In the genomic region with DNA sequence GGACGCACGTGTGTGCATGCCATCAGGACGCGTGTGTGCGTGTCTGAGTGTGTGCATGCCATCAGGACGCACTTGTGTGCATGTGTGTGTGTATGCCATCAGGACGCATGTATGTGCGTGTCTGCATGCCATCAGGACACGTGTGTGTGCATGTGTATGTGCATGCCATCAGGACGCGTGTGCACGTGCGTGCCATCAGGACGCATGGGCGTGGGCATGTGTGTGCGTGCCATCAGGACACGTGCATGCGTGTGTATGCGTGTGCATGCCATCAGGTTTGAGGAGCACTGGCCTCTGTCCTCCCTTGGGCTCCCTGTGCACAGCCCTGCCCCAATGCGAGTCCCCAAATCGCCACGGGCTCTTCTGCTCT, we compare ENCODE assay signal across 18 cellular contexts. TPM values are rescaled to one million over a fixed set of nuclear protein-coding genes. Genes with fewer than 3 reads are reported as not detected.
DNase-seq lines count a peak whose midpoint lies in the region; ATAC-seq, FAIRE-seq and TF ChIP-seq lines count a peak whose summit lies in the region.
"Had no signal": no experiment of that assay in that cellular context is flagged by ENCODE, and none has a peak within 500 bp of the region (broad histone marks: within the 10 kb centered on the region; RNA-seq: fewer than 3 reads in every experiment).

No MANE protein-coding gene starts in this region.

- no peaks in the 10 kb centered on the region for H3K9me3 Mint-ChIP-seq in nephron progenitor cell
- H3K9me3 Mint-ChIP-seq: HFFc6 had no signal

- H3K27ac Mint-ChIP-seq in nephron progenitor cell: peak overlapping the region; percentile 48

- no peaks in the 10 kb centered on the region for H3K9me3 ChIP-seq in effector memory CD4-positive, alpha-beta T cell (ENCODE audit: control insufficient read depth, low read length)
- H3K9me3 ChIP-seq: SK-N-SH had no signal

- H3K4me3 ChIP-seq in effector memory CD4-positive, alpha-beta T cell (ENCODE audit: insufficient read depth, low read depth, low read length, poor library complexity, severe bottlenecking): no peak overlapping the region
- H3K4me3 ChIP-seq: GM23248 had no signal

- peak overlapping the region; percentile 67 for H3K27ac ChIP-seq in RWPE1
- no peak overlapping the region for H3K27ac ChIP-seq in effector memory CD4-positive, alpha-beta T cell (ENCODE audit: insufficient read depth, low read length, poor library complexity, severe bottlenecking)
- H3K27ac ChIP-seq: GM23248 had no signal

- H3K36me3 Mint-ChIP-seq in nephron progenitor cell (ENCODE audit: low read depth): peaks cover 60% of the 10 kb centered on the region

- POLR2A ChIA-PET in RWPE1 (lab: Yijun Ruan, JAX; ENCODE audit: low non-redundant PET): no interaction called here

- no peak for ATAC-seq in GM19455 (IDR thresholded peaks at IDR 0.05; ENCODE audit: unreplicated experiment)

- H3K27me3 Mint-ChIP-seq in nephron progenitor cell (ENCODE audit: low read depth, poor library complexity): no peaks in the 10 kb centered on the region
- H3K27me3 Mint-ChIP-seq: CD4-positive, alpha-beta memory T cell had no signal

- peak; percentile 47; the same call in 1 of the 2 replicates for TF ChIP-seq POLR2A in GM12891 (IDR thresholded peaks at IDR 0.05; ENCODE audit: low read depth, low read length)

- H3K4me3 Mint-ChIP-seq in nephron progenitor cell: no peak overlapping the region
- H3K4me3 Mint-ChIP-seq: HFFc6 had no signal

- peaks cover 56% of the 10 kb centered on the region for H3K36me3 ChIP-seq in effector memory CD4-positive, alpha-beta T cell (ENCODE audit: control insufficient read depth, insufficient read depth, low read length)

- DNase-seq in GM12891 (ENCODE audit: insufficient read length, low spot score): no peak
- DNase-seq in RWPE1 (ENCODE audit: low spot score): no peak
- no peak for DNase-seq in nephron progenitor cell
- DNase-seq in effector memory CD4-positive, alpha-beta T cell: no peak
- DNase-seq in putamen (ENCODE audit: low spot score): no peak
- DNase-seq: CD4-positive, alpha-beta memory T cell; DND-41; GDM1; HFFc6; NCI-H1417; NCI-H1930; NCI-H2171; NCI-H446 treated with DMSO at 0.1 percent for 48 hours; NCI-H748 treated with DMSO at 0.1 percent for 48 hours; Right ventricle myocardium superior; SK-N-SH had no signal

- no peaks in the 10 kb centered on the region for H3K27me3 ChIP-seq in effector memory CD4-positive, alpha-beta T cell (replicated peaks; ENCODE audit: control insufficient read depth, insufficient read depth, low read length, poor library complexity, severe bottlenecking)

- no peak for TF ChIP-seq CTCF in RWPE1 (conservative IDR thresholded peaks at IDR 0.05; ENCODE audit: low read depth)
- TF ChIP-seq CTCF in nephron progenitor cell (IDR thresholded peaks at IDR 0.05): no peak

- CTCF ChIA-PET in RWPE1 (lab: Yijun Ruan, JAX): no interaction called here

- peak; percentile 84 for FAIRE-seq in GM12891 (lab: Jason Lieb, UNC)

- peaks cover 4% of the 10 kb centered on the region for H3K4me1 ChIP-seq in effector memory CD4-positive, alpha-beta T cell (ENCODE audit: control insufficient read depth, insufficient read depth, low read length, poor library complexity, severe bottlenecking)

- H3K4me1 Mint-ChIP-seq in nephron progenitor cell: peaks cover 13% of the 10 kb centered on the region

TF ChIP-seq in GM12891, 5 proteins besides CTCF, POLR2A, EP300 and RAD21:
- no peak for TF ChIP-seq POU2F2 (IDR thresholded peaks at IDR 0.05; ENCODE audit: low read depth, low read length)
- peak; percentile 47; the same call in 1 of the 2 replicates for TF ChIP-seq POLR2AphosphoS5 (IDR thresholded peaks at IDR 0.05; ENCODE audit: low read depth, low read length)

RNA-seq across cellular contexts. Expression of gene C1QTNF12, which starts 12.6 kb away (rescaled TPM):
- polyA plus RNA-seq in GM12891 (2012; ENCODE audit: low read depth, missing spikeins): 0.81 TPM

RNA-seq across cellular contexts. Expression of gene UBE2J2, which starts 14.6 kb away (rescaled TPM):
- 33.5 TPM for polyA plus RNA-seq in GM12891 (2012; ENCODE audit: low read depth, missing spikeins)

RNA-seq across cellular contexts. Expression of gene SCNN1D, which starts 21.1 kb away (rescaled TPM):
- 1.6 TPM for polyA plus RNA-seq in GM12891 (2012; ENCODE audit: low read depth, missing spikeins)

RNA-seq across cellular contexts. Expression of gene B3GALT6, which starts 27.1 kb away (rescaled TPM):
- 5.0 TPM for polyA plus RNA-seq in GM12891 (2012; ENCODE audit: low read depth, missing spikeins)

RNA-seq across cellular contexts. Expression of gene SDF4, which starts 27.3 kb away (rescaled TPM):
- 46.8 TPM for polyA plus RNA-seq in GM12891 (2012; ENCODE audit: low read depth, missing spikeins)
